In genomic region chr11:76251223-76251575, GRCh38 we compare ENCODE assay signal across 18 cellular contexts. TPM values are rescaled to one million over a fixed set of nuclear protein-coding genes. Genes with fewer than 3 reads are reported as not detected.
"Had no signal": no experiment of that assay in that cellular context is flagged by ENCODE, and none has a peak within 500 bp of the region (broad histone marks: within the 10 kb centered on the region; RNA-seq: fewer than 3 reads in every experiment).

No MANE protein-coding gene starts in this region.

- H3K27ac Mint-ChIP-seq: activated naive CD8-positive, alpha-beta T cell treated with anti-CD3 and anti-CD28 coated beads, Interleukin-2, amount 10 ng/mL, durations not matched to agents 7 days and 5 days; effector memory CD8-positive, alpha-beta T cell; immature natural killer cell; memory B cell; naive thymus-derived CD4-positive, alpha-beta T cell had no signal

- H3K4me1 ChIP-seq: ascending aorta, breast epithelium had no signal

- H3K36me3 ChIP-seq: ascending aorta, breast epithelium, heart left ventricle had no signal

- ATAC-seq: activated CD4-positive, CD25-positive, alpha-beta regulatory T cell treated with anti-CD3 and anti-CD28 coated beads, Interleukin-2, amount 50 U/mL, for 24 hours; effector memory CD8-positive, alpha-beta T cell; mucosa of descending colon had no signal

- H3K27me3 ChIP-seq: ascending aorta, breast epithelium, heart left ventricle had no signal

- H3K4me3 ChIP-seq: ascending aorta, breast epithelium, heart left ventricle, mucosa of descending colon, skin epidermis had no signal

- H3K36me3 Mint-ChIP-seq: activated naive CD8-positive, alpha-beta T cell treated with anti-CD3 and anti-CD28 coated beads, Interleukin-2, amount 10 ng/mL, durations not matched to agents 7 days and 5 days; immature natural killer cell; naive thymus-derived CD4-positive, alpha-beta T cell had no signal

- DNase-seq: activated CD4-positive, alpha-beta T cell treated with anti-CD3 and anti-CD28 coated beads, Interleukin-2, amount 50 U/mL, for 4 hours; activated naive CD4-positive, alpha-beta T cell; activated naive CD8-positive, alpha-beta T cell treated with anti-CD3 and anti-CD28 coated beads, Interleukin-2, amount 10 ng/mL, durations not matched to agents 7 days and 5 days; activated T-cell treated with anti-CD3 and anti-CD28 coated beads for 4 hours; dermis blood vessel endothelial cell; effector memory CD8-positive, alpha-beta T cell; immature natural killer cell; naive thymus-derived CD4-positive, alpha-beta T cell; retina; stimulated activated CD4-positive, alpha-beta T cell treated with anti-CD3 and anti-CD28 coated beads, Interleukin-4, amount 100 ng/mL, for 24 hours; stimulated activated naive CD4-positive, alpha-beta T cell had no signal

- H3K4me1 Mint-ChIP-seq: immature natural killer cell had no signal

- H3K27ac ChIP-seq: ascending aorta, breast epithelium, heart left ventricle had no signal

- H3K9me3 ChIP-seq: ascending aorta, mucosa of descending colon had no signal

- H3K9me3 Mint-ChIP-seq: effector memory CD8-positive, alpha-beta T cell; immature natural killer cell had no signal

- H3K4me3 Mint-ChIP-seq: activated naive CD8-positive, alpha-beta T cell treated with anti-CD3 and anti-CD28 coated beads, Interleukin-2, amount 10 ng/mL, durations not matched to agents 7 days and 5 days; effector memory CD8-positive, alpha-beta T cell; immature natural killer cell; memory B cell; naive thymus-derived CD4-positive, alpha-beta T cell had no signal

RNA-seq across cellular contexts. Expression of gene WNT11, which starts 44.9 kb away (rescaled TPM):
- total RNA-seq: dermis blood vessel endothelial cell had no signal
